35 cellular contexts compared by ENCODE assay signal in the genomic region with DNA sequence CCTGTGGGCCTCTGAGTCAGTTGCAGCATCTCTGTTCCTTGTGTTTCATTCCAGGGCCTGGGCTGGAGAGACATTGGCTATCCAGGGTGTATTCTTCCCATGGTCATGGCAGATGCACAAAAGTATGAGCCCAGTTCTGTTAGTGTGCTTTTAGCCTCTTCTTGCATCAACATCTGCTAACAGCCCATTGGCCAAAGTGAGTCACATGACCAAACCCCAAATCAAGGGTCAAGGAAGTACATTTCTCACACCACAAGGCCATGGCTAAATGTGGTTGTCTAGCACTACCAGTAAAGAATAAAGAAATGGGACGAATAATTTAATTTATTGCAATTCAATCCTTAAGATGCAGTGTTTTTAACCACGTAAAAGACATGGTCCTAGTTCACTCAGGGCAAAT. TPM values are rescaled to one million over a fixed set of nuclear protein-coding genes. Genes with fewer than 3 reads are reported as not detected.
"Had no signal": no experiment of that assay in that cellular context is flagged by ENCODE, and none has a peak within 500 bp of the region (broad histone marks: within the 10 kb centered on the region; RNA-seq: fewer than 3 reads in every experiment).

No MANE protein-coding gene starts in this region.

- H3K4me3 ChIP-seq: MG63 had no signal

- H3K36me3 ChIP-seq: MG63 had no signal

- H3K27me3 ChIP-seq: MG63 had no signal

- DNase-seq: Karpas-422, Kasumi-1, MG63, MM.1S, MV-4-11, NCI-H1048, NCI-H1092, NCI-H1092 treated with DMSO at 0.1 percent for 48 hours, NCI-H1105, NCI-H1105 treated with DMSO at 0.1 percent for 48 hours, NCI-H1417, NCI-H1417 treated with DMSO at 0.1 percent for 48 hours, NCI-H1436, NCI-H1436 treated with DMSO at 0.1 percent for 48 hours, NCI-H146, NCI-H1694, NCI-H1694 treated with DMSO at 0.1 percent for 48 hours, NCI-H187, NCI-H187 treated with DMSO at 0.1 percent for 48 hours, NCI-H1930, NCI-H2029, NCI-H2029 treated with DMSO at 0.1 percent for 48 hours, NCI-H2081, NCI-H2081 treated with DMSO at 0.1 percent for 48 hours, NCI-H2107, NCI-H2171, NCI-H2171 treated with DMSO at 0.1 percent for 48 hours, NCI-H2227 treated with DMSO at 0.1 percent for 48 hours, NCI-H226, NCI-H345, NCI-H446, NCI-H446 treated with DMSO at 0.1 percent for 48 hours, NCI-H510A, NCI-H510A treated with DMSO at 0.1 percent for 48 hours had no signal

RNA-seq across cellular contexts. Expression of a gene that starts 43.9 kb away (rescaled TPM):
- total RNA-seq: MCF 10A had no signal
